ENCODE assay signal across 1 cellular context in genomic region chr1:170531758-170532657, GRCh38.
TF ChIP-seq lines count a peak whose summit lies in the region.

TSS of gene GORAB (plus strand) at chr1:170532166. CDS start at chr1:170532224, 58 bp downstream.

TF ChIP-seq in K562, 482 proteins besides CTCF, POLR2A, EP300 and RAD21 (continued from another document and continues in another):
- TF ChIP-seq ZNF609 (CRISPR knock-in tag; IDR thresholded peaks at IDR 0.05; ENCODE audit: borderline replicate concordance) (no peak), RFX5 (IDR thresholded peaks at IDR 0.05; ENCODE audit: low read depth, low read length) (no peak), CEBPG (CRISPR knock-in tag; IDR thresholded peaks at IDR 0.05) (no peak), CEBPG (tag; conservative IDR thresholded peaks at IDR 0.05 in 1 of 2, IDR thresholded peaks at IDR 0.05 in 1 of 2) (no peak), CGGBP1 (CRISPR knock-in tag; IDR thresholded peaks at IDR 0.05) (no peak), MYC (IDR thresholded peaks at IDR 0.05; ENCODE audit: low read depth, low read length) (peak; percentile 48; the same call in 1 of the 2 replicates), MYC (CRISPR knock-in tag; IDR thresholded peaks at IDR 0.05; ENCODE audit: borderline replicate concordance, low read depth) (peak; percentile 55; the same call in 1 of the 2 replicates), IRF9 (tag; IDR thresholded peaks at IDR 0.05) (peak; percentile 75), FOXP1 (CRISPR knock-in tag; IDR thresholded peaks at IDR 0.05) (no peak), DNMT1 (IDR thresholded peaks at IDR 0.05) (peak; percentile 72; the same call in 1 of the 2 replicates), CLOCK (CRISPR knock-in tag; IDR thresholded peaks at IDR 0.05; ENCODE audit: borderline replicate concordance) (no peak), SETDB1 (IDR thresholded peaks at IDR 0.05; ENCODE audit: low read length) (no peak), NR2F6 (CRISPR knock-in tag; IDR thresholded peaks at IDR 0.05) (no peak), TCF3 (CRISPR knock-in tag; IDR thresholded peaks at IDR 0.05) (no peak), BCL6 (CRISPR knock-in tag; IDR thresholded peaks at IDR 0.05) (peak; percentile 76), ZMIZ1 (IDR thresholded peaks at IDR 0.05; ENCODE audit: low read depth in 2 of 2, low read length in 2 of 2) (no peak), ZNF253 (CRISPR knock-in tag; conservative IDR thresholded peaks at IDR 0.05) (0 out of 2 replicates have a peak, but pooled peaks have one; percentile 16), ELK3 (CRISPR knock-in tag; IDR thresholded peaks at IDR 0.05) (no peak), MTA1 (IDR thresholded peaks at IDR 0.05; ENCODE audit: borderline replicate concordance) (peak; percentile 86), NELFE (IDR thresholded peaks at IDR 0.05; ENCODE audit: insufficient read depth, insufficient read length) (no peak), MYBL2 (IDR thresholded peaks at IDR 0.05; ENCODE audit: low read depth) (no peak), MYBL2 (CRISPR knock-in tag; IDR thresholded peaks at IDR 0.05; ENCODE audit: borderline replicate concordance) (no peak), ARID3A (IDR thresholded peaks at IDR 0.05; ENCODE audit: borderline replicate concordance, low read depth, low read length) (no peak), GATAD2A (IDR thresholded peaks at IDR 0.05) (0 out of 2 replicates have a peak, but pooled peaks have one; percentile 11), TARDBP (IDR thresholded peaks at IDR 0.05) (peak; percentile 54; the same call in 1 of the 2 replicates), PBX2 (CRISPR knock-in tag; IDR thresholded peaks at IDR 0.05; ENCODE audit: low read depth) (no peak), PBX2 (tag; conservative IDR thresholded peaks at IDR 0.05; ENCODE audit: low read depth) (no peak), GTF2E2 (tag; IDR thresholded peaks at IDR 0.05) (peak; percentile 67; the same call in 1 of the 2 replicates), SMAD1 (IDR thresholded peaks at IDR 0.05; ENCODE audit: low read depth, low read length, partially characterized antibody) (peak; percentile 60), ZNF586 (CRISPR knock-in tag; conservative IDR thresholded peaks at IDR 0.05) (no peak), HOXB6 (CRISPR knock-in tag; IDR thresholded peaks at IDR 0.05; ENCODE audit: borderline replicate concordance) (no peak)
